In genomic region chr11:60905551-60906113, GRCh38 we compare ENCODE assay signal across 9 cellular contexts. TPM values are rescaled to one million over a fixed set of nuclear protein-coding genes. Genes with fewer than 3 reads are reported as not detected.
DNase-seq lines count a peak whose midpoint lies in the region; ATAC-seq and TF ChIP-seq lines count a peak whose summit lies in the region.
"Had no signal": no experiment of that assay in that cellular context is flagged by ENCODE, and none has a peak within 500 bp of the region (broad histone marks: within the 10 kb centered on the region; RNA-seq: fewer than 3 reads in every experiment).

No MANE protein-coding gene starts in this region.

- DNase-seq in activated CD4-positive, alpha-beta T cell treated with anti-CD3 and anti-CD28 coated beads for 36 hours = peak; percentile 35
- no peak for DNase-seq in activated CD4-positive, alpha-beta T cell treated with anti-CD3 and anti-CD28 coated beads, Interleukin-2, amount 50 U/mL, for 1 hour
- no peak for DNase-seq in SJCRH30
- no peak for DNase-seq in dorsolateral prefrontal cortex
- DNase-seq in D341Med (ENCODE audit: low spot score) = no peak

- H3K36me3 Mint-ChIP-seq in activated CD4-positive, alpha-beta T cell treated with anti-CD3 and anti-CD28 coated beads for 36 hours (ENCODE audit: low read depth) = peaks cover 32% of the 10 kb centered on the region

- CTCF ChIA-PET in activated CD4-positive, alpha-beta T cell treated with anti-CD3 and anti-CD28 coated beads for 36 hours (lab: Charles Lee) = interaction anchor here (0.9 to 4.4 kb wide), 7 partner anchors 7 to 234 kb away, joined by 3 to 16 read pairs (median 5); partner anchors contain the start of gene TMEM109

- H3K9me3 ChIP-seq in SJCRH30 (replicated peaks) (no peaks in the 10 kb centered on the region), muscle layer of colon (ENCODE audit: low read length) (no peaks in the 10 kb centered on the region)

- H3K27me3 ChIP-seq in SJCRH30 (no peaks in the 10 kb centered on the region), dorsolateral prefrontal cortex (no peaks in the 10 kb centered on the region), muscle layer of colon (ENCODE audit: control insufficient read depth in 1 of 2, insufficient read depth in 2 of 2, low read length in 2 of 2) (no peaks in the 10 kb centered on the region)

- peak overlapping the region; percentile 80 for H3K27ac ChIP-seq in SJCRH30
- peak overlapping the region in 57 of 59 donors; percentile 58 to 98 (median 91) for H3K27ac ChIP-seq in dorsolateral prefrontal cortex
- H3K27ac ChIP-seq in muscle layer of colon (ENCODE audit: low read depth, low read length) = peak overlapping the region; percentile 98

- H3K27me3 Mint-ChIP-seq in activated CD4-positive, alpha-beta T cell treated with anti-CD3 and anti-CD28 coated beads for 36 hours = no peaks in the 10 kb centered on the region

- ATAC-seq in activated CD4-positive, alpha-beta T cell treated with anti-CD3 and anti-CD28 coated beads for 36 hours = peak; percentile 17
- ATAC-seq in GM19035 (IDR thresholded peaks at IDR 0.05; ENCODE audit: unreplicated experiment) = no peak
- no peak for ATAC-seq in GM19397 (IDR thresholded peaks at IDR 0.05; ENCODE audit: unreplicated experiment)

- intact Hi-C loops in activated CD4-positive, alpha-beta T cell treated with anti-CD3 and anti-CD28 coated beads for 36 hours (cut with DNase I, micrococcal nuclease) = loop anchor here (1.0 to 10.0 kb wide), 8 partner anchors 9 to 523 kb away; partner anchors contain the start of genes CPSF7 (in 2 of the 2), TMEM109 (in 2 of the 2), VPS37C (in 2 of the 2) and CCDC86 (in 1 of the 2)
- intact Hi-C loops in dorsolateral prefrontal cortex (cut with DNase I) = loop anchor here (1.0 to 2.0 kb wide), 2 partner anchors 9 to 63 kb away; partner anchors contain the start of genes CCDC86 (in 1 of the 2) and TMEM109 (in 1 of the 2)

- H3K9me3 Mint-ChIP-seq in activated CD4-positive, alpha-beta T cell treated with anti-CD3 and anti-CD28 coated beads for 36 hours (ENCODE audit: low read depth) = no peaks in the 10 kb centered on the region

- peaks cover 34% of the 10 kb centered on the region for H3K4me1 Mint-ChIP-seq in activated CD4-positive, alpha-beta T cell treated with anti-CD3 and anti-CD28 coated beads for 36 hours

- peak overlapping the region; percentile 92 for H3K27ac Mint-ChIP-seq in activated CD4-positive, alpha-beta T cell treated with anti-CD3 and anti-CD28 coated beads for 36 hours

- POLR2A ChIA-PET in activated CD4-positive, alpha-beta T cell treated with anti-CD3 and anti-CD28 coated beads for 36 hours (lab: Charles Lee) = interaction anchor here (0.6 to 2.3 kb wide), 6 partner anchors 9 to 210 kb away, joined by 3 to 16 read pairs (median 5); partner anchors contain the start of gene TMEM109

- H3K4me1 ChIP-seq in SJCRH30 = peaks cover 3% of the 10 kb centered on the region; the same call in 1 of the 2 replicates
- H3K4me1 ChIP-seq in muscle layer of colon (ENCODE audit: insufficient read depth, low read length) = peaks cover 26% of the 10 kb centered on the region

- no peak for TF ChIP-seq CTCF in dorsolateral prefrontal cortex (IDR thresholded peaks at IDR 0.05 in 54 of 56, conservative IDR thresholded peaks at IDR 0.05 in 2 of 56; ENCODE audit: low read depth in 1 of 56, partially characterized antibody in 56 of 56)

- peak overlapping the region; percentile 79 for H3K9ac ChIP-seq in muscle layer of colon (ENCODE audit: low read length)

- peak overlapping the region; percentile 85 for H3K4me3 ChIP-seq in SJCRH30
- peak overlapping the region; percentile 57 to 100 (median 97) for H3K4me3 ChIP-seq in dorsolateral prefrontal cortex
- peak overlapping the region; percentile 84 to 94 for H3K4me3 ChIP-seq in muscle layer of colon (ENCODE audit: low read depth in 1 of 2, low read length in 2 of 2)

- peak overlapping the region; percentile 86 for H3K4me3 Mint-ChIP-seq in activated CD4-positive, alpha-beta T cell treated with anti-CD3 and anti-CD28 coated beads for 36 hours

- H3K36me3 ChIP-seq in SJCRH30 (peaks cover 13% of the 10 kb centered on the region), muscle layer of colon (ENCODE audit: insufficient read depth, low read length) (peaks cover 34% of the 10 kb centered on the region)

RNA-seq across cellular contexts. Expression of gene PRPF19, which starts 0.8 kb away (rescaled TPM):
- total RNA-seq in activated CD4-positive, alpha-beta T cell treated with anti-CD3 and anti-CD28 coated beads for 36 hours = 100 to 1,000 TPM; 148 to 197 TPM
- 84.7 and 92.9 TPM in 2 replicates for total RNA-seq in SJCRH30 (2014; rRNA removed; shearing (Covaris generic))
- 100 to 1,000 TPM in 117 of 120 experiments, 10 to 100 TPM in 3; 80.9 to 227 (median 172) TPM for total RNA-seq in dorsolateral prefrontal cortex

RNA-seq across cellular contexts. Expression of gene TMEM109, which starts 8.3 kb away (rescaled TPM):
- 10 to 100 TPM; 80.3 to 89.1 TPM for total RNA-seq in activated CD4-positive, alpha-beta T cell treated with anti-CD3 and anti-CD28 coated beads for 36 hours
- 85.4 and 96.9 TPM in 2 replicates for total RNA-seq in SJCRH30 (2014; rRNA removed; shearing (Covaris generic))
- total RNA-seq in dorsolateral prefrontal cortex = 10 to 100 TPM; 30.8 to 53.0 (median 40.0) TPM

RNA-seq across cellular contexts. Expression of gene TMEM132A, which starts 18.6 kb away (rescaled TPM):
- total RNA-seq in activated CD4-positive, alpha-beta T cell treated with anti-CD3 and anti-CD28 coated beads for 36 hours = 1 to 10 TPM; 1.9 to 2.0 TPM
- 46.3 and 57.7 TPM in 2 replicates for total RNA-seq in SJCRH30 (2014; rRNA removed; shearing (Covaris generic))
- total RNA-seq in dorsolateral prefrontal cortex = 100 to 1,000 TPM in 119 of 120 experiments, 10 to 100 TPM in 1; 98.1 to 297 (median 159) TPM

RNA-seq across cellular contexts. Expression of gene ZP1, which starts 38.3 kb away (rescaled TPM):
- not detected for total RNA-seq in activated CD4-positive, alpha-beta T cell treated with anti-CD3 and anti-CD28 coated beads for 36 hours
- not detected in 2 replicates for total RNA-seq in SJCRH30 (2014; rRNA removed; shearing (Covaris generic))
- 1 to 10 TPM in 5 of 120 experiments, under 1 TPM in 27, not detected in 88; 0.26 to 1.4 (median 0.52) TPM for total RNA-seq in dorsolateral prefrontal cortex
- total RNA-seq: glomerular endothelial cell had no signal

RNA-seq across cellular contexts. Expression of gene SLC15A3, which starts 46.3 kb away (rescaled TPM):
- 1 to 10 TPM; 7.0 to 9.6 TPM for total RNA-seq in activated CD4-positive, alpha-beta T cell treated with anti-CD3 and anti-CD28 coated beads for 36 hours
- 1.0 and 1.6 TPM in 2 replicates for total RNA-seq in SJCRH30 (2014; rRNA removed; shearing (Covaris generic))
- 10 to 100 TPM in 57 of 120 experiments, 1 to 10 TPM in 63; 3.9 to 21.8 (median 9.7) TPM for total RNA-seq in dorsolateral prefrontal cortex

Comparison
In these comparisons a context has a peak if more than half of its experiments do, and no peak if none do; other contexts are left out.
1. RNA of gene TMEM132A, which starts 18.6 kb away (total RNA-seq): 98.1 to 297 TPM in dorsolateral prefrontal cortex and 46.3 to 57.7 TPM in SJCRH30; 1.9 to 2.0 TPM in activated CD4-positive, alpha-beta T cell treated with anti-CD3 and anti-CD28 coated beads for 36 hours; every median in the first group is over 10 times any median in the second.
2. Peak in every context shown above with its lines, with median percentiles within 50 percentile points of each other: H3K27ac ChIP-seq and H3K4me3 ChIP-seq.